5 cellular contexts compared by ENCODE assay signal in genomic region chr13:100596516-100596915, GRCh38.
"Had no signal": no experiment of that assay in that cellular context is flagged by ENCODE, and none has a peak within 500 bp of the region (broad histone marks: within the 10 kb centered on the region; RNA-seq: fewer than 3 reads in every experiment).

No MANE protein-coding gene starts in this region.

- H3K4me1 ChIP-seq: HAP-1 had no signal

- H3K27ac ChIP-seq: GM23248, HL-60 had no signal

- H3K36me3 ChIP-seq: HAP-1 had no signal

- H3K9me3 ChIP-seq: HAP-1 had no signal

- H3K4me3 ChIP-seq: GM23248, HAP-1 had no signal

- DNase-seq: GOT3, H7 had no signal
